ENCODE assay signal across 8 cellular contexts in the genomic region with DNA sequence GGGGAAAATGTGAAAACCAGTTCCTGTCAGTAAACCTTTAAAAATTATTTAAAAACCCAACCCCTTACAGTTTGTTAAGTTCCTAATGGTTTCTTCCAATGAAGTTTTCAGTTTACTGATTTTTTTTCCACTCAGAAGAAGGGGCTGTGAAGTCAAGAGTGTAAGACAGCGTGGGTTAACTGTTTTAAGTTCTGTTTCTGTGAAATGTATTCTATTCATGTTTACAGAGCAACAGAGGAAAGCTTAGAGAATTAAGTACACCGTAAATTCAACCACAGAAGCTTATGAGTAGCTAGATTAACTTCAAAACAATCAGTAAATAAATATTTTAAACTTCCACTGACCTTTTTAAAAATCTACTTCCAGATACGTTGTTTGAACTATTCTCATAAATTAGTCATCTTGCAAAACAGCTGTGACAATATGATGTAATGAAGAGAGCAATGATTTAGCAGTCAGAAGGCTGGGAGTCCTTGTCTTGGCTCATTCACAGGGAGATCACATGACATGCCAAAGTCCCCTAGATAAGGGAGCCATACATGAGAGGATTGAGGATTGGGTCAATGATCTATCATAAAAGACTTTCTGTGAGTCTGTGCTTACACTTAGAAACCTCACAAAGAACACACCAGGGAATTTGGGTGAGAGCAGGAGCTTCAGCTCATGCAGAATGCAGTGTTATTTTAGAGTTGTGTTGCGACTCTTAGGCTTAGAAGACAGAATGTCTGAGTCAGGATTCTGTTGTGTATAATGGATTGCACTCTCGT.
DNase-seq lines count a peak whose midpoint lies in the region; ATAC-seq and TF ChIP-seq lines count a peak whose summit lies in the region.
"Not testable (repeated sequence)": the region's sequence is repeated elsewhere in the genome, so short reads cannot be mapped to it uniquely, and the experiment has no call there.

No MANE protein-coding gene starts in this region.

- in situ Hi-C loops in GM23248 (cut with MboI) = loop anchor here (25.0 kb wide), 1 partner anchor 140 kb away; a partner anchor contains a TSS
- in situ Hi-C loops in astrocyte of the spinal cord (cut with HindIII; ENCODE audit: low sequenced_read_pairs) = not testable (repeated sequence)

- H3F3A ChIP-seq in GM23248 (ENCODE audit: insufficient read depth); smooth muscle cell (ENCODE audit: low read depth): not testable (repeated sequence)

- H3K14ac ChIP-seq in mesenchymal stem cell (ENCODE audit: low read length in 2 of 2) = not testable (repeated sequence)

- not testable (repeated sequence) for H3K79me2 ChIP-seq in GM23248 (ENCODE audit: insufficient read depth); smooth muscle cell (ENCODE audit: low read depth)

- H3K9me3 ChIP-seq in GM23248 (ENCODE audit: low read depth); mesenchymal stem cell (ENCODE audit: control insufficient read depth, low read length); smooth muscle cell (replicated peaks; ENCODE audit: low read depth): not testable (repeated sequence)

- not testable (repeated sequence) for H3K4ac ChIP-seq in mesenchymal stem cell (ENCODE audit: low read depth in 1 of 2, low read length in 2 of 2)

- H4K8ac ChIP-seq in mesenchymal stem cell (ENCODE audit: low read length) = not testable (repeated sequence)

- not testable (repeated sequence) for H3K23ac ChIP-seq in mesenchymal stem cell (ENCODE audit: low read length in 2 of 2)

- not testable (repeated sequence) for H3K79me1 ChIP-seq in mesenchymal stem cell (replicated peaks; ENCODE audit: low read length, poor library complexity, severe bottlenecking)

- TF ChIP-seq CTCF in CD14-positive monocyte (IDR thresholded peaks at IDR 0.05); astrocyte of the spinal cord (IDR thresholded peaks at IDR 0.05; ENCODE audit: low read depth, low read length); smooth muscle cell (IDR thresholded peaks at IDR 0.05; ENCODE audit: borderline replicate concordance, insufficient read depth, poor library complexity, severe bottlenecking): not testable (repeated sequence)

- H3K18ac ChIP-seq in mesenchymal stem cell (ENCODE audit: low read depth in 1 of 2, low read length in 2 of 2) = not testable (repeated sequence)

- H3K27me3 ChIP-seq in GM23248 (replicated peaks; ENCODE audit: insufficient read depth); mesenchymal stem cell (ENCODE audit: control insufficient read depth in 1 of 2, insufficient read depth in 1 of 2, low read length in 2 of 2); smooth muscle cell (ENCODE audit: low read depth): not testable (repeated sequence)

- H4K20me1 ChIP-seq in GM23248 (ENCODE audit: insufficient read depth); smooth muscle cell (ENCODE audit: low read depth): not testable (repeated sequence)

- H4K91ac ChIP-seq in mesenchymal stem cell (ENCODE audit: low read length) = not testable (repeated sequence)

- not testable (repeated sequence) for H2BK120ac ChIP-seq in mesenchymal stem cell (ENCODE audit: low read depth, low read length)

- not testable (repeated sequence) for H2AFZ ChIP-seq in GM23248; mesenchymal stem cell (ENCODE audit: low read depth, low read length)
- H2AFZ ChIP-seq in smooth muscle cell (ENCODE audit: low read depth) = peak overlapping the region; percentile 18

- H3K4me2 ChIP-seq in GM23248 (ENCODE audit: unreplicated experiment) (peak overlapping the region; percentile 20), smooth muscle cell (peak overlapping the region; percentile 77)
- H3K4me2 ChIP-seq in mesenchymal stem cell (ENCODE audit: low read length, poor library complexity, severe bottlenecking) = not testable (repeated sequence)

- peak; percentile 19 for ATAC-seq in esophagus mucosa
- peak; percentile 91 for ATAC-seq in left ventricle myocardium superior

- peaks cover 24% of the 10 kb centered on the region for H3K4me1 Mint-ChIP-seq in CD14-positive monocyte

- not testable (repeated sequence) for H2BK12ac ChIP-seq in mesenchymal stem cell (ENCODE audit: low read length in 2 of 2)

- H2AK5ac ChIP-seq in mesenchymal stem cell (ENCODE audit: low read length, severe bottlenecking) = not testable (repeated sequence)

- H3K9me3 Mint-ChIP-seq in CD14-positive monocyte = not testable (repeated sequence)

- H3K4me3 ChIP-seq in GM23248; astrocyte of the spinal cord (ENCODE audit: low read depth, low read length); mesenchymal stem cell (ENCODE audit: insufficient read depth in 1 of 2, low read depth in 1 of 2, low read length in 2 of 2); smooth muscle cell: not testable (repeated sequence)

- H3K36me3 ChIP-seq in GM23248 (ENCODE audit: low read depth); mesenchymal stem cell (ENCODE audit: control insufficient read depth in 1 of 2, insufficient read depth in 2 of 2, low read depth in 1 of 2, low read length in 2 of 2); smooth muscle cell (ENCODE audit: low read depth): not testable (repeated sequence)

- H3K9ac ChIP-seq in GM23248 (peak overlapping the region; percentile 30; the same call in 1 of the 2 replicates), mesenchymal stem cell (ENCODE audit: low read length) (peak overlapping the region; percentile 64), smooth muscle cell (ENCODE audit: low read depth) (peak overlapping the region; percentile 43)

- peak overlapping the region; percentile 53 to 85 (median 76) for H3K27ac Mint-ChIP-seq in CD14-positive monocyte

- not testable (repeated sequence) for H3K9me2 ChIP-seq in GM23248 (ENCODE audit: insufficient read depth)

- not testable (repeated sequence) for H3K27me3 Mint-ChIP-seq in CD14-positive monocyte (ENCODE audit: low read depth in 3 of 3)

- H2BK5ac ChIP-seq in mesenchymal stem cell (ENCODE audit: low read depth, low read length, poor library complexity, severe bottlenecking) = not testable (repeated sequence)

- WGBS in GM23248 (ENCODE audit: low coverage in 1 of 2, low lambda C conversion rate in 2 of 2, missing lambda C conversion rate in 2 of 2), 2 experiments = 22 to 28% methylated on average over 5 of the region's 5 CpGs
- no CpG with 5 or more reads among the region's 5 CpGs for WGBS in mesenchymal stem cell
- 9% methylated on average over 4 of the region's 5 CpGs for WGBS in smooth muscle cell (ENCODE audit: low lambda C conversion rate)

- intact Hi-C loops in CD14-positive monocyte (cut with micrococcal nuclease) = loop anchor here in 1 of 2 donors (5.0 kb wide), 1 partner anchor 150 kb away; a partner anchor contains a TSS
- intact Hi-C loops in left ventricle myocardium superior (cut with micrococcal nuclease) = not testable (repeated sequence)

- not testable (repeated sequence) for DNase-seq in CD14-positive monocyte (ENCODE audit: low spot score); left ventricle myocardium superior; smooth muscle cell (lab: John Stamatoyannopoulos, UW; ENCODE audit: unreplicated experiment)
- DNase-seq in GM23248 = peak; percentile 36
- peak; percentile 80 for DNase-seq in LHCN-M2 (ENCODE audit: low read depth)
- DNase-seq in astrocyte of the spinal cord (ENCODE audit: low read depth, low spot score) = peak; percentile 59
- peak; percentile 84 for DNase-seq in mesenchymal stem cell

- not testable (repeated sequence) for H2BK15ac ChIP-seq in mesenchymal stem cell (ENCODE audit: low read depth, poor library complexity, severe bottlenecking)

- H3K36me3 Mint-ChIP-seq in CD14-positive monocyte = not testable (repeated sequence)

- not testable (repeated sequence) for H3K4me3 Mint-ChIP-seq in CD14-positive monocyte

- H3K27ac ChIP-seq in GM23248 = 0 out of 2 replicates have a peak overlapping the region, but pooled peaks have one; percentile 21
- not testable (repeated sequence) for H3K27ac ChIP-seq in mesenchymal stem cell (ENCODE audit: low read length, poor library complexity, severe bottlenecking)
- peak overlapping the region; percentile 92 for H3K27ac ChIP-seq in smooth muscle cell (ENCODE audit: low read depth)

- H3K4me1 ChIP-seq in GM23248 (ENCODE audit: insufficient read depth); mesenchymal stem cell (ENCODE audit: control insufficient read depth, insufficient read depth, low read depth, low read length); smooth muscle cell (ENCODE audit: low read depth): not testable (repeated sequence)
